17 cellular contexts compared by ENCODE assay signal in genomic region chr10:110222896-110223675, GRCh38. TPM values are rescaled to one million over a fixed set of nuclear protein-coding genes. Genes with fewer than 3 reads are reported as not detected.
DNase-seq lines count a peak whose midpoint lies in the region; ATAC-seq and TF ChIP-seq lines count a peak whose summit lies in the region.
"Had no signal": no experiment of that assay in that cellular context is flagged by ENCODE, and none has a peak within 500 bp of the region (broad histone marks: within the 10 kb centered on the region; RNA-seq: fewer than 3 reads in every experiment).

No MANE protein-coding gene starts in this region.

- no peaks in the 10 kb centered on the region for H3K27me3 Mint-ChIP-seq in activated naive CD4-positive, alpha-beta T cell treated with anti-CD3 and anti-CD28 coated beads, Interleukin-2, amount 50 U/mL, for 24 hours
- no peaks in the 10 kb centered on the region for H3K27me3 Mint-ChIP-seq in activated T-helper 17 cell treated with anti-CD3 and anti-CD28 coated beads, Interleukin-2, amount 50 U/mL, for 72 hours
- peaks cover 9 to 25% (median 16%) of the 10 kb centered on the region in 3 donors for H3K27me3 Mint-ChIP-seq in immature natural killer cell (ENCODE audit: low read depth in 3 of 3)
- H3K27me3 Mint-ChIP-seq: T-cell had no signal

- H3K36me3 Mint-ChIP-seq in activated naive CD4-positive, alpha-beta T cell treated with anti-CD3 and anti-CD28 coated beads, Interleukin-2, amount 50 U/mL, for 24 hours: no peaks in the 10 kb centered on the region
- H3K36me3 Mint-ChIP-seq in activated T-helper 17 cell treated with anti-CD3 and anti-CD28 coated beads, Interleukin-2, amount 50 U/mL, for 72 hours (ENCODE audit: low read depth): peaks cover 35% of the 10 kb centered on the region
- no peaks in the 10 kb centered on the region for H3K36me3 Mint-ChIP-seq in immature natural killer cell
- H3K36me3 Mint-ChIP-seq: IgD-negative memory B cell had no signal

- H3K27ac ChIP-seq in muscle layer of colon (ENCODE audit: low read depth, low read length) (peak overlapping the region; percentile 42), tibial artery (peak overlapping the region; percentile 92 to 99)

- H3K4me3 Mint-ChIP-seq in activated naive CD4-positive, alpha-beta T cell treated with anti-CD3 and anti-CD28 coated beads, Interleukin-2, amount 50 U/mL, for 24 hours: peak overlapping the region; percentile 44
- peak overlapping the region; percentile 83 for H3K4me3 Mint-ChIP-seq in activated T-helper 17 cell treated with anti-CD3 and anti-CD28 coated beads, Interleukin-2, amount 50 U/mL, for 72 hours
- no peak overlapping the region for H3K4me3 Mint-ChIP-seq in immature natural killer cell

- H3K4me1 ChIP-seq in muscle layer of colon (ENCODE audit: insufficient read depth, low read length) (peaks cover 38% of the 10 kb centered on the region), tibial artery (peaks cover 0 to 47% (median 36%) of the 10 kb centered on the region in 4 donors)

- no peaks in the 10 kb centered on the region for H3K27me3 ChIP-seq in muscle layer of colon (ENCODE audit: control insufficient read depth in 1 of 2, insufficient read depth in 2 of 2, low read length in 2 of 2)
- no peaks in the 10 kb centered on the region for H3K27me3 ChIP-seq in tibial artery

- H3K4me3 ChIP-seq in muscle layer of colon (ENCODE audit: low read depth in 1 of 2, low read length in 2 of 2) (no peak overlapping the region), tibial artery (no peak overlapping the region)
- H3K4me3 ChIP-seq: HAP-1, lung had no signal

- H3K9ac ChIP-seq in muscle layer of colon (ENCODE audit: low read length): no peak overlapping the region

- intact Hi-C loops in tibial artery (cut with DNase I; ENCODE audit: low total_unique reads): no loop called here

- ATAC-seq in activated T-helper 17 cell treated with anti-CD3 and anti-CD28 coated beads, Interleukin-2, amount 50 U/mL, for 72 hours (replicated peaks): no peak
- ATAC-seq: activated CD4-positive, CD25-positive, alpha-beta regulatory T cell treated with anti-CD3 and anti-CD28 coated beads, Interleukin-2, amount 50 U/mL, for 24 hours; T-cell had no signal

- H3K27ac Mint-ChIP-seq in activated naive CD4-positive, alpha-beta T cell treated with anti-CD3 and anti-CD28 coated beads, Interleukin-2, amount 50 U/mL, for 24 hours: no peak overlapping the region
- H3K27ac Mint-ChIP-seq in activated T-helper 17 cell treated with anti-CD3 and anti-CD28 coated beads, Interleukin-2, amount 50 U/mL, for 72 hours: peak overlapping the region; percentile 41
- H3K27ac Mint-ChIP-seq in immature natural killer cell: no peak overlapping the region

- no peaks in the 10 kb centered on the region for H3K9me3 ChIP-seq in muscle layer of colon (ENCODE audit: low read length)
- no peaks in the 10 kb centered on the region for H3K9me3 ChIP-seq in tibial artery
- H3K9me3 ChIP-seq: HAP-1 had no signal

- TF ChIP-seq CTCF in tibial artery (IDR thresholded peaks at IDR 0.05): no peak

- H3K36me3 ChIP-seq in muscle layer of colon (ENCODE audit: insufficient read depth, low read length): no peaks in the 10 kb centered on the region
- H3K36me3 ChIP-seq in tibial artery: no peaks in the 10 kb centered on the region
- H3K36me3 ChIP-seq: HAP-1 had no signal

- H3K4me1 Mint-ChIP-seq in activated naive CD4-positive, alpha-beta T cell treated with anti-CD3 and anti-CD28 coated beads, Interleukin-2, amount 50 U/mL, for 24 hours: peaks cover 50% of the 10 kb centered on the region
- peaks cover 49% of the 10 kb centered on the region for H3K4me1 Mint-ChIP-seq in activated T-helper 17 cell treated with anti-CD3 and anti-CD28 coated beads, Interleukin-2, amount 50 U/mL, for 72 hours
- peaks cover 21 to 27% of the 10 kb centered on the region in 2 donors for H3K4me1 Mint-ChIP-seq in immature natural killer cell

- DNase-seq in activated naive CD4-positive, alpha-beta T cell treated with anti-CD3 and anti-CD28 coated beads, Interleukin-2, amount 50 U/mL, for 16 hours: no peak
- no peak for DNase-seq in tibial artery
- no peak for DNase-seq in superior temporal gyrus (ENCODE audit: extremely low spot score)
- DNase-seq in activated gamma-delta T cell treated with Interleukin-2 at 50 U/mL for 16 hours: no peak
- no peak for DNase-seq in immature natural killer cell
- DNase-seq: activated T-cell treated with anti-CD3 and anti-CD28 coated beads, Interleukin-2, amount 50 U/mL, for 1 hour; Calu3; NCI-H1105; NCI-H2171 treated with DMSO at 0.1 percent for 48 hours; T-cell had no signal

- no peaks in the 10 kb centered on the region for H3K9me3 Mint-ChIP-seq in activated naive CD4-positive, alpha-beta T cell treated with anti-CD3 and anti-CD28 coated beads, Interleukin-2, amount 50 U/mL, for 24 hours
- no peaks in the 10 kb centered on the region for H3K9me3 Mint-ChIP-seq in activated T-helper 17 cell treated with anti-CD3 and anti-CD28 coated beads, Interleukin-2, amount 50 U/mL, for 72 hours
- H3K9me3 Mint-ChIP-seq in immature natural killer cell: no peaks in the 10 kb centered on the region
- H3K9me3 Mint-ChIP-seq: IgD-negative memory B cell, T-cell had no signal

RNA-seq across cellular contexts. Expression of gene MXI1, which starts 15.7 kb away (rescaled TPM):
- total RNA-seq in activated T-helper 17 cell treated with anti-CD3 and anti-CD28 coated beads, Interleukin-2, amount 50 U/mL, for 72 hours: 100 to 1,000 TPM in 1 of 2 donors, 10 to 100 TPM in 1; 32.5 to 130 TPM
- polyA plus RNA-seq in immature natural killer cell: 10 to 100 TPM in 1 of 3 donors, 1 to 10 TPM in 2; 7.1 to 11.4 (median 9.7) TPM

Comparison
In these comparisons a context has a peak if more than half of its experiments do, and no peak if none do; other contexts are left out.
1. H3K4me3 Mint-ChIP-seq: peak in activated naive CD4-positive, alpha-beta T cell treated with anti-CD3 and anti-CD28 coated beads, Interleukin-2, amount 50 U/mL, for 24 hours (single experiment) and activated T-helper 17 cell treated with anti-CD3 and anti-CD28 coated beads, Interleukin-2, amount 50 U/mL, for 72 hours (single experiment); none in immature natural killer cell (0 of 5).